In genomic region chr7:31958216-31958615, GRCh38 we compare ENCODE assay signal across 24 cellular contexts.
DNase-seq lines count a peak whose midpoint lies in the region; ATAC-seq and TF ChIP-seq lines count a peak whose summit lies in the region.
"Had no signal": no experiment of that assay in that cellular context is flagged by ENCODE, and none has a peak within 500 bp of the region (broad histone marks: within the 10 kb centered on the region; RNA-seq: fewer than 3 reads in every experiment).

No MANE protein-coding gene starts in this region.

- H3K4me2 ChIP-seq in osteoblast (ENCODE audit: insufficient read depth, low read length), result peak overlapping the region; percentile 21
- H3K4me2 ChIP-seq: BLaER1 had no signal

- no peaks in the 10 kb centered on the region for H3K36me3 ChIP-seq in osteoblast (ENCODE audit: insufficient read depth, low read length)
- H3K36me3 ChIP-seq: BLaER1, Peyer's patch had no signal

- DNase-seq in EL (peak; percentile 28), NCI-H226 (peak; percentile 40), cardiac fibroblast (ENCODE audit: low read depth in 2 of 2) (peak; percentile 22 to 59), osteoblast (ENCODE audit: insufficient read length, low spot score, missing footprints) (no peak), H4 (ENCODE audit: low spot score) (no peak), NCI-H2107 (lab: John Stamatoyannopoulos, UW) (no peak), SHP77 treated with DMSO at 0.1 percent for 48 hours (lab: John Stamatoyannopoulos, UW) (no peak)
- DNase-seq: activated CD8-positive, alpha-beta memory T cell treated with anti-CD3 and anti-CD28 coated beads for 24 hours; dermis blood vessel endothelial cell; GF-D8; left cardiac atrium; NCI-H1436 treated with DMSO at 0.1 percent for 48 hours; NCI-H774; Peyer's patch; posterior cingulate gyrus; stimulated activated CD4-positive, alpha-beta T cell treated with anti-CD3 and anti-CD28 coated beads, Interleukin-2, amount 100 ng/mL, for 48 hours; stimulated activated naive CD8-positive, alpha-beta T cell treated with anti-CD3 and anti-CD28 coated beads, Interleukin-15, amount 100 ng/mL, for 72 hours; T1000; trophoblast cell had no signal

- no peak for ATAC-seq in GM19452 (IDR thresholded peaks at IDR 0.05; ENCODE audit: unreplicated experiment)
- ATAC-seq: activated CD4-positive, CD25-positive, alpha-beta regulatory T cell treated with anti-CD3 and anti-CD28 coated beads, Interleukin-2, amount 50 U/mL, for 24 hours; activated naive CD4-positive, alpha-beta T cell treated with anti-CD3 and anti-CD28 coated beads, Interleukin-2, amount 50 U/mL, for 72 hours; left cardiac atrium; stimulated activated naive CD8-positive, alpha-beta T cell treated with anti-CD3 and anti-CD28 coated beads, Interleukin-15, amount 100 ng/mL, for 72 hours had no signal

- H3K9me3 ChIP-seq in osteoblast (ENCODE audit: low read depth, low read length), result peaks cover 1% of the 10 kb centered on the region
- H3K9me3 ChIP-seq: BLaER1, Peyer's patch had no signal

- H3K27me3 ChIP-seq in osteoblast (ENCODE audit: insufficient read depth, low read length), result no peaks in the 10 kb centered on the region
- H3K27me3 ChIP-seq: BLaER1, Peyer's patch had no signal

- H3K4me3 ChIP-seq in cardiac fibroblast (replicated peaks in 1 of 2; ENCODE audit: low read depth in 2 of 2, low read length in 2 of 2), result no peak overlapping the region
- H3K4me3 ChIP-seq in osteoblast (ENCODE audit: insufficient read depth, low read length), result no peak overlapping the region
- H3K4me3 ChIP-seq: BLaER1, Peyer's patch, skin epidermis had no signal

- H2AFZ ChIP-seq in osteoblast (ENCODE audit: low read length), result no peak overlapping the region

- peak overlapping the region; percentile 49 for H3K27ac ChIP-seq in osteoblast (ENCODE audit: low read depth, low read length)
- H3K27ac ChIP-seq: BLaER1, Peyer's patch, skin epidermis had no signal

- peaks cover 36% of the 10 kb centered on the region for H3K79me2 ChIP-seq in osteoblast (ENCODE audit: insufficient read depth, low read length)

- peaks cover 41% of the 10 kb centered on the region for H3K4me1 ChIP-seq in osteoblast (ENCODE audit: insufficient read depth, low read length)
- H3K4me1 ChIP-seq: BLaER1, Peyer's patch had no signal

- H4K20me1 ChIP-seq in osteoblast (ENCODE audit: insufficient read depth, low read length), result no peaks in the 10 kb centered on the region
- H4K20me1 ChIP-seq: BLaER1 had no signal

- TF ChIP-seq CTCF in cardiac fibroblast (IDR thresholded peaks at IDR 0.05; ENCODE audit: low read depth, low read length) (no peak), osteoblast (IDR thresholded peaks at IDR 0.05; ENCODE audit: extremely low read depth, low read depth, low read length) (no peak)

Comparison
In these comparisons a context has a peak if more than half of its experiments do, and no peak if none do; other contexts are left out.
1. DNase-seq: peak in EL (single experiment), NCI-H226 (single experiment) and cardiac fibroblast (2 of 2); none in osteoblast (single experiment), H4 (single experiment), NCI-H2107 (single experiment) and SHP77 treated with DMSO at 0.1 percent for 48 hours (single experiment).